25 cellular contexts compared by ENCODE assay signal in genomic region chr14:101289230-101289690, GRCh38.
DNase-seq lines count a peak whose midpoint lies in the region; TF ChIP-seq lines count a peak whose summit lies in the region.
"Had no signal": no experiment of that assay in that cellular context is flagged by ENCODE, and none has a peak within 500 bp of the region (broad histone marks: within the 10 kb centered on the region; RNA-seq: fewer than 3 reads in every experiment).

No MANE protein-coding gene starts in this region.

- TF ChIP-seq CTCF in endodermal cell (conservative IDR thresholded peaks at IDR 0.05) (no peak), liver (IDR thresholded peaks at IDR 0.05; ENCODE audit: low read depth, low read length, missing input control) (no peak), prostate gland (IDR thresholded peaks at IDR 0.05) (no peak)

- no peak for TF ChIP-seq POLR2A in prostate gland (IDR thresholded peaks at IDR 0.05)

- peaks cover 28% of the 10 kb centered on the region for H3K4me1 Mint-ChIP-seq in endodermal cell
- H3K4me1 Mint-ChIP-seq: CD4-positive, alpha-beta memory T cell had no signal

- DNase-seq in HuH-7 (ENCODE audit: low spot score) (peak; percentile 19), endodermal cell (no peak), prostate gland (ENCODE audit: low spot score) (peak; percentile 24), NCI-H524 (lab: John Stamatoyannopoulos, UW) (no peak), NCI-H128 (lab: John Stamatoyannopoulos, UW; ENCODE audit: unreplicated experiment) (no peak)
- no peak for DNase-seq in stimulated activated naive CD4-positive, alpha-beta T cell treated with Interleukin-2 at 50 U/mL for 16 hours (lab: John Stamatoyannopoulos, UW)
- DNase-seq: AML-193; C1 segment of cervical spinal cord; CD4-positive, alpha-beta memory T cell; COR-L47; H7; Karpas-422; NCI-H1092; NCI-H1436 treated with DMSO at 0.1 percent for 48 hours; NCI-H187 treated with DMSO at 0.1 percent for 48 hours; NCI-H2171 treated with DMSO at 0.1 percent for 48 hours; NCI-H345; NCI-H526; NCI-H82; PC-9 had no signal

- H3K9ac ChIP-seq in endodermal cell (ENCODE audit: extremely low read depth, low read length, poor library complexity, severe bottlenecking), result no peak overlapping the region
- no peak overlapping the region for H3K9ac ChIP-seq in liver (ENCODE audit: low read depth in 1 of 2, low read length in 2 of 2)

- H3K4me3 ChIP-seq in endodermal cell (ENCODE audit: low read length) (no peak overlapping the region), liver (ENCODE audit: low read depth in 1 of 3, low read length in 3 of 3) (no peak overlapping the region), prostate gland (no peak overlapping the region)
- H3K4me3 ChIP-seq: A549, GM12878, PC-9, SJSA1 had no signal

- peaks cover 14% of the 10 kb centered on the region for H3K36me3 Mint-ChIP-seq in endodermal cell (ENCODE audit: low read depth)
- H3K36me3 Mint-ChIP-seq: CD4-positive, alpha-beta memory T cell had no signal

- H3K36me3 ChIP-seq in endodermal cell (ENCODE audit: control insufficient read depth, insufficient read depth, low read length), result peaks cover 22% of the 10 kb centered on the region
- no peaks in the 10 kb centered on the region for H3K36me3 ChIP-seq in liver (ENCODE audit: control insufficient read depth in 4 of 4, insufficient read depth in 3 of 4, low read depth in 1 of 4, low read length in 3 of 4)
- no peaks in the 10 kb centered on the region for H3K36me3 ChIP-seq in prostate gland
- H3K36me3 ChIP-seq: SJSA1 had no signal

- H3K9me3 Mint-ChIP-seq in endodermal cell, result peaks cover 11% of the 10 kb centered on the region

- H3K9me3 ChIP-seq in endodermal cell (ENCODE audit: control insufficient read depth, low read length) (peaks cover 24% of the 10 kb centered on the region), liver (ENCODE audit: control insufficient read depth in 4 of 4, low read length in 3 of 4) (no peaks in the 10 kb centered on the region), prostate gland (no peaks in the 10 kb centered on the region)
- H3K9me3 ChIP-seq: A549, SJSA1 had no signal

- H3K27me3 ChIP-seq in endodermal cell (ENCODE audit: control insufficient read depth, insufficient read depth, low read length, poor library complexity, severe bottlenecking), result no peaks in the 10 kb centered on the region
- no peaks in the 10 kb centered on the region for H3K27me3 ChIP-seq in liver (ENCODE audit: control insufficient read depth in 4 of 4, insufficient read depth in 4 of 4, low read length in 3 of 4)
- no peaks in the 10 kb centered on the region for H3K27me3 ChIP-seq in prostate gland (replicated peaks; ENCODE audit: insufficient read depth)

- H3K4me1 ChIP-seq in endodermal cell (ENCODE audit: control insufficient read depth, insufficient read depth, low read length) (no peaks in the 10 kb centered on the region), liver (ENCODE audit: control insufficient read depth in 4 of 4, insufficient read depth in 4 of 4, low read length in 3 of 4) (peaks cover 6 to 20% (median 13%) of the 10 kb centered on the region in 4 donors), prostate gland (replicated peaks) (no peaks in the 10 kb centered on the region)
- H3K4me1 ChIP-seq: A549, SJSA1 had no signal

- peak; percentile 47 to 55 for TF ChIP-seq RAD21 in liver (IDR thresholded peaks at IDR 0.05)

- intact Hi-C loops in prostate gland (cut with DNase I), result no loop called here

- peak overlapping the region; percentile 17 for H3K27ac Mint-ChIP-seq in endodermal cell
- H3K27ac Mint-ChIP-seq: CD4-positive, alpha-beta memory T cell had no signal

- 93 to 95% methylated on average over 12 to 13 of the region's 13 CpGs for WGBS in endodermal cell (ENCODE audit: insufficient coverage in 1 of 2, insufficient read length in 1 of 2), 2 experiments
- WGBS in liver, result 29% methylated on average over 13 of the region's 13 CpGs
- 74% methylated on average over 13 of the region's 13 CpGs for WGBS in prostate gland

- no peaks in the 10 kb centered on the region for H3K27me3 Mint-ChIP-seq in endodermal cell (ENCODE audit: insufficient read depth)

- H3K27ac ChIP-seq in endodermal cell (ENCODE audit: low read depth, low read length), result no peak overlapping the region
- peak overlapping the region; percentile 37 to 53 for H3K27ac ChIP-seq in liver (ENCODE audit: low read depth in 1 of 2, low read length in 2 of 2)
- H3K27ac ChIP-seq in prostate gland, result no peak overlapping the region
- H3K27ac ChIP-seq: A549, HL-60, PC-9, SJSA1 had no signal

- H3K4me3 Mint-ChIP-seq in endodermal cell, result no peak overlapping the region
- H3K4me3 Mint-ChIP-seq: CD4-positive, alpha-beta memory T cell had no signal

TF ChIP-seq in liver, 16 proteins besides CTCF, POLR2A, EP300 and RAD21:
- TF ChIP-seq MAX (IDR thresholded peaks at IDR 0.05) (peak; percentile 79), GABPA (IDR thresholded peaks at IDR 0.05 in 1 of 2, conservative IDR thresholded peaks at IDR 0.05 in 1 of 2) (no peak), HNF4G (IDR thresholded peaks at IDR 0.05) (no peak), ATF3 (IDR thresholded peaks at IDR 0.05) (no peak), REST (IDR thresholded peaks at IDR 0.05) (peak; percentile 59), EGR1 (IDR thresholded peaks at IDR 0.05; ENCODE audit: low read depth in 2 of 2) (peak in 1 of 2 donors; percentile 30), YY1 (IDR thresholded peaks at IDR 0.05) (peak; percentile 54), NR2F2 (IDR thresholded peaks at IDR 0.05) (no peak), TAF1 (conservative IDR thresholded peaks at IDR 0.05) (no peak), HNF4A (conservative IDR thresholded peaks at IDR 0.05) (peak; percentile 89 to 96), RXRA (IDR thresholded peaks at IDR 0.05) (peak; percentile 65 to 93), SP1 (IDR thresholded peaks at IDR 0.05) (peak; percentile 74), JUND (IDR thresholded peaks at IDR 0.05) (peak in 1 of 2 donors; percentile 82), ZBTB33 (IDR thresholded peaks at IDR 0.05) (peak; percentile 69), FOXA2 (IDR thresholded peaks at IDR 0.05) (peak; percentile 86), FOXA1 (IDR thresholded peaks at IDR 0.05) (peak; percentile 85)

Comparison
In these comparisons a context has a peak if more than half of its experiments do, and no peak if none do; other contexts are left out.
1. DNase-seq: peak in HuH-7 (single experiment) and prostate gland (single experiment); none in endodermal cell (single experiment), NCI-H524 (0 of 2), NCI-H128 (single experiment) and stimulated activated naive CD4-positive, alpha-beta T cell treated with Interleukin-2 at 50 U/mL for 16 hours (single experiment).
2. H3K27ac ChIP-seq: peak in liver (2 of 2); none in endodermal cell (single experiment) and prostate gland (0 of 2).